25 cellular contexts compared by ENCODE assay signal in the genomic region with DNA sequence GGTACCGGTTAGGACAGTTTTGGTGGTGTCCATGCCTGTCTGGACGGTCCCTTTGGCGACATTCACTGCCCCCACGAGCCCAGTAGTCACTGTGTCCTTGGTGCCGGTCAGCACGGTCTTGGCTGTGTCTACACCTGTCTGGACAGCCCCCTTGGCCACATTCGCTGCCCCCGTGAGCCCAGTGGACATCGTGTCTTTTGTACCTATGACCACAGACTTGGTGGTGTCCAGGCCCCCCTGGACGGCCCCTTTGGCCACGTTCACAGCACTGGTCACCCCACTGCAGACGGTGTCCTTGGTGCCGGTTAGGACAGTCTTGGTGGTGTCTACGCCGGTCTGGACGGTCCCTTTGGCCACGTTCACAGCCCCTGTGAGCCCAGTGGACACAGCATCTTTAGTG. TPM values are rescaled to one million over a fixed set of nuclear protein-coding genes. Genes with fewer than 3 reads are reported as not detected.
DNase-seq lines count a peak whose midpoint lies in the region; ATAC-seq, FAIRE-seq and TF ChIP-seq lines count a peak whose summit lies in the region.
"Had no signal": no experiment of that assay in that cellular context is flagged by ENCODE, and none has a peak within 500 bp of the region (broad histone marks: within the 10 kb centered on the region; RNA-seq: fewer than 3 reads in every experiment).

No MANE protein-coding gene starts in this region.

- no peak for TF ChIP-seq RAD21 in H1 (IDR thresholded peaks at IDR 0.05 in 1 of 2, conservative IDR thresholded peaks at IDR 0.05 in 1 of 2; ENCODE audit: low read depth in 2 of 2, low read length in 2 of 2)

- TF ChIP-seq CTCF in left ventricle myocardium inferior (IDR thresholded peaks at IDR 0.05; ENCODE audit: borderline replicate concordance) (no peak), H1 (IDR thresholded peaks at IDR 0.05; ENCODE audit: control extremely low read depth in 1 of 3, insufficient read depth in 1 of 3, low read depth in 1 of 3, low read length in 3 of 3) (no peak), gastrocnemius medialis (IDR thresholded peaks at IDR 0.05 in 4 of 5, conservative IDR thresholded peaks at IDR 0.05 in 1 of 5) (no peak), upper lobe of right lung (IDR thresholded peaks at IDR 0.05) (no peak)

- no peak overlapping the region for H2BK15ac ChIP-seq in H1 (ENCODE audit: low read length)

- no peak for TF ChIP-seq EP300 in H1 (IDR thresholded peaks at IDR 0.05; ENCODE audit: borderline replicate concordance in 1 of 2, low read depth in 2 of 2, low read length in 2 of 2)

- no peak overlapping the region for H3K14ac ChIP-seq in H1 (ENCODE audit: insufficient read length)

- H3K79me1 ChIP-seq in H1 (ENCODE audit: low read depth, low read length): peaks cover 2% of the 10 kb centered on the region; the same call in 1 of the 2 replicates

- H3K9me3 ChIP-seq in left ventricle myocardium inferior (replicated peaks) (no peaks in the 10 kb centered on the region), H1 (ENCODE audit: insufficient read depth in 2 of 2, low read depth in 1 of 2, low read length in 1 of 2) (no peaks in the 10 kb centered on the region), gastrocnemius medialis (no peaks in the 10 kb centered on the region), upper lobe of right lung (no peaks in the 10 kb centered on the region)
- H3K9me3 ChIP-seq: A549; BE2C; BLaER1 treated with 17β-estradiol and CSF1 and Interleukin-3, amounts not matched to agents 10 nM and 100 nM had no signal

- no peak overlapping the region for H3K56ac ChIP-seq in H1 (replicated peaks; ENCODE audit: insufficient read length, low read depth, low read length)

- CTCF ChIA-PET in H1 (lab: Charles Lee; ENCODE audit: partially characterized antibody): no interaction called here

- DNase-seq in left cardiac atrium (no peak), left ventricle myocardium inferior (no peak), H1 (ENCODE audit: low read depth in 1 of 2, low spot score in 2 of 2) (no peak), gastrocnemius medialis (peak in 1 of 2 donors; percentile 66), upper lobe of right lung (no peak), KBM-7 (no peak), NCI-H526 treated with DMSO at 0.1 percent for 48 hours (lab: John Stamatoyannopoulos, UW) (no peak)
- DNase-seq: 8988T; ACHN; AML-193; BE2C; CD4-positive, alpha-beta T cell; CD8-positive, alpha-beta memory T cell; DMS 273 treated with DMSO at 0.1 percent for 48 hours; DMS79; EL; GDM1; HCEC 1CT had no signal

- intact Hi-C loops in left cardiac atrium (cut with DNase I): no loop called here
- intact Hi-C loops in left ventricle myocardium inferior (cut with micrococcal nuclease): no loop called here
- intact Hi-C loops in gastrocnemius medialis (cut with DNase I; ENCODE audit: low total_unique reads): loop anchor here (10.0 kb wide), 1 partner anchor 557 kb away; no protein-coding TSS in a partner anchor
- intact Hi-C loops in upper lobe of right lung (cut with DNase I): no loop called here

- TF ChIP-seq POLR2A in H1 (IDR thresholded peaks at IDR 0.05; ENCODE audit: control extremely low read depth in 1 of 2, low read depth in 2 of 2, low read length in 2 of 2): no peak
- no peak for TF ChIP-seq POLR2A in gastrocnemius medialis (IDR thresholded peaks at IDR 0.05)

- H3K4me3 ChIP-seq in left ventricle myocardium inferior (no peak overlapping the region), H1 (ENCODE audit: extremely low read depth in 1 of 4, insufficient read depth in 2 of 4, low read depth in 3 of 4, low read length in 4 of 4) (no peak overlapping the region), gastrocnemius medialis (no peak overlapping the region), upper lobe of right lung (no peak overlapping the region)
- H3K4me3 ChIP-seq: A549; BLaER1 treated with 17β-estradiol and CSF1 and Interleukin-3, amounts not matched to agents 10 nM and 100 nM; GM12878; GM23338 had no signal

- no peak overlapping the region for H2BK120ac ChIP-seq in H1 (replicated peaks; ENCODE audit: low read depth, low read length)

- H4K91ac ChIP-seq in H1 (replicated peaks; ENCODE audit: insufficient read length, low read length): no peak overlapping the region

- H4K20me1 ChIP-seq in H1 (replicated peaks in 1 of 2; ENCODE audit: control insufficient read depth in 1 of 2, insufficient read depth in 2 of 2, low read length in 2 of 2): peaks cover 7 to 8% of the 10 kb centered on the region in 2 experiments
- H4K20me1 ChIP-seq: BLaER1 treated with 17β-estradiol and CSF1 and Interleukin-3, amounts not matched to agents 10 nM and 100 nM had no signal

- 87% methylated on average over 17 of the region's 17 CpGs; no CpG with 5 or more reads in 1 of the 2 experiments for WGBS in H1 (ENCODE audit: extremely low coverage in 1 of 2, insufficient coverage in 1 of 2, insufficient read length in 1 of 2, insufficient replicate concordance in 2 of 2, low coverage in 1 of 2, low lambda C conversion rate in 2 of 2, missing lambda C conversion rate in 1 of 2), 2 experiments

- no peaks in the 10 kb centered on the region for H3K23me2 ChIP-seq in H1 (ENCODE audit: low read depth, low read length)

- H2BK20ac ChIP-seq in H1 (ENCODE audit: low read length): no peak overlapping the region

- H4K5ac ChIP-seq in H1 (ENCODE audit: insufficient read length, low read depth, low read length): no peak overlapping the region

- no peak overlapping the region for H2AK5ac ChIP-seq in H1 (ENCODE audit: low read depth, low read length)

- H3K27ac ChIP-seq in left ventricle myocardium inferior (replicated peaks) (no peak overlapping the region), H1 (ENCODE audit: low read depth, low read length) (no peak overlapping the region), gastrocnemius medialis (peak overlapping the region; percentile 63 to 99 (median 74)), upper lobe of right lung (no peak overlapping the region)
- H3K27ac ChIP-seq: A549; BLaER1 treated with 17β-estradiol and CSF1 and Interleukin-3, amounts not matched to agents 10 nM and 100 nM had no signal

- H2BK12ac ChIP-seq in H1 (ENCODE audit: low read depth, low read length): no peak overlapping the region

- H3K36me3 ChIP-seq in left ventricle myocardium inferior (peaks cover 33% of the 10 kb centered on the region), H1 (ENCODE audit: control insufficient read depth in 2 of 4, insufficient read depth in 4 of 4, low read length in 3 of 4) (no peaks in the 10 kb centered on the region), gastrocnemius medialis (peaks cover 0 to 35% of the 10 kb centered on the region in 2 donors), upper lobe of right lung (no peaks in the 10 kb centered on the region)
- H3K36me3 ChIP-seq: BE2C had no signal

- no peak overlapping the region for H3K9ac ChIP-seq in H1 (replicated peaks in 1 of 4; ENCODE audit: extremely low read depth in 1 of 4, low read depth in 3 of 4, low read length in 3 of 4)
- H3K9ac ChIP-seq: BLaER1 treated with 17β-estradiol and CSF1 and Interleukin-3, amounts not matched to agents 10 nM and 100 nM had no signal

- POLR2A ChIA-PET in H1 (lab: Charles Lee; ENCODE audit: partially characterized antibody): no interaction called here

- peak; percentile 3 to 5 for ATAC-seq in left cardiac atrium
- peak in 1 of 2 donors; percentile 11 for ATAC-seq in gastrocnemius medialis
- ATAC-seq in upper lobe of right lung: no peak
- ATAC-seq: GM12878, GM23338 had no signal

- H3K4me1 ChIP-seq in left ventricle myocardium inferior (peaks cover 80% of the 10 kb centered on the region), H1 (replicated peaks in 1 of 4; ENCODE audit: control insufficient read depth in 3 of 4, insufficient read depth in 4 of 4, low read length in 3 of 4) (peaks cover 0 to 3% (median under 1%) of the 10 kb centered on the region in 4 experiments; a peak in 1 of 7 replicates), gastrocnemius medialis (peaks cover 58 to 74% of the 10 kb centered on the region in 2 donors), upper lobe of right lung (no peaks in the 10 kb centered on the region)
- H3K4me1 ChIP-seq: BE2C had no signal

- H3K27me3 ChIP-seq in left ventricle myocardium inferior (ENCODE audit: low read depth) (peaks cover 10% of the 10 kb centered on the region), H1 (replicated peaks in 1 of 4; ENCODE audit: control insufficient read depth in 3 of 4, extremely low read depth in 1 of 4, insufficient read depth in 3 of 4, low read length in 3 of 4) (peaks cover 4 to 51% (median 37%) of the 10 kb centered on the region in 4 experiments), gastrocnemius medialis (no peaks in the 10 kb centered on the region), upper lobe of right lung (no peaks in the 10 kb centered on the region)
- H3K27me3 ChIP-seq: BE2C; BLaER1 treated with 17β-estradiol and CSF1 and Interleukin-3, amounts not matched to agents 10 nM and 100 nM had no signal

- no peak for FAIRE-seq in H1 (lab: Jason Lieb, UNC)
- FAIRE-seq: A549, D721Med, GM12878, GM19239, H54 had no signal

- no peaks in the 10 kb centered on the region for H3K79me2 ChIP-seq in H1 (ENCODE audit: control insufficient read depth in 1 of 2, insufficient read depth in 2 of 2, low read length in 2 of 2)

- in situ Hi-C loops in gastrocnemius medialis (cut with MboI; ENCODE audit: low sequenced_read_pairs in 4 of 4) (no loop called here), KBM-7 (cut with MboI; ENCODE audit: low pct_unique_long_range_greater_than_20kb, low sequenced_read_pairs) (no loop called here)

- H3K18ac ChIP-seq in H1 (ENCODE audit: extremely low read depth, low read length): no peak overlapping the region

- no peak overlapping the region for H4K8ac ChIP-seq in H1 (ENCODE audit: extremely low read depth, insufficient read depth, low read length)

- H2BK5ac ChIP-seq in H1 (ENCODE audit: low read depth, low read length): 0 out of 2 replicates have a peak overlapping the region, but pooled peaks have one; percentile 54

- H3K4me2 ChIP-seq in H1 (ENCODE audit: insufficient read depth in 1 of 2, low read depth in 2 of 2, low read length in 2 of 2): no peak overlapping the region
- H3K4me2 ChIP-seq: A549; BLaER1 treated with 17β-estradiol and CSF1 and Interleukin-3, amounts not matched to agents 10 nM and 100 nM; GM23338 had no signal

- H3K23ac ChIP-seq in H1 (ENCODE audit: insufficient read length): no peak overlapping the region

- no peak overlapping the region for H3K4ac ChIP-seq in H1 (replicated peaks; ENCODE audit: insufficient read length, low read depth, low read length)

- H2AFZ ChIP-seq in H1 (ENCODE audit: low read length): no peak overlapping the region
- H2AFZ ChIP-seq: GM23338 had no signal

RNA-seq across cellular contexts. Expression of gene PLIN4, which starts 6.2 kb away (rescaled TPM):
- total RNA-seq in left cardiac atrium: 100 to 1,000 TPM; 331 to 357 TPM
- 162 TPM for total RNA-seq in left ventricle myocardium inferior
- 0.45 and 0.54 TPM in 2 replicates for total RNA-seq in H1 (2021; fragmentation: NEBNext Ultra II Directional; extraction: Animal tissue kit (Norgen Biotek cat#: 25700))
- 0.35 and 0.67 TPM in 2 replicates for polyA plus RNA-seq in H1 (2011; rRNA removed)
- polyA plus RNA-seq in H1 (2011; cell fraction: cytosol; rRNA removed): 0.69 TPM
- 2.5 TPM for polyA plus RNA-seq in H1 (2011; cell fraction: nucleus; rRNA removed)
- 0.47 to 1.3 TPM (median 0.98 TPM) in 4 replicates for polyA plus RNA-seq in H1 (2012, experiment 1 of 2)
- polyA plus RNA-seq in H1 (2012, experiment 2 of 2): 0.45 TPM
- polyA plus RNA-seq in H1 (2013, experiment 1 of 2): 0.20 TPM
- polyA plus RNA-seq in H1 (2013, experiment 2 of 2): 0.17 TPM
- 0.39 and 0.76 TPM in 2 replicates for polyA minus RNA-seq in H1 (2011; rRNA and poly(A)+ RNA removed)
- polyA minus RNA-seq in H1 (2011; cell fraction: cytosol; rRNA and poly(A)+ RNA removed): not detected
- 0.50 TPM for polyA minus RNA-seq in H1 (2011; cell fraction: nucleus; rRNA and poly(A)+ RNA removed)
- 100 to 1,000 TPM in 3 of 4 donors, 10 to 100 TPM in 1; 79.6 to 282 (median 152) TPM for total RNA-seq in gastrocnemius medialis
- total RNA-seq in upper lobe of right lung: 4.1 TPM
- total RNA-seq: CD4-positive, alpha-beta T cell had no signal

RNA-seq across cellular contexts. Expression of gene PLIN5, which starts 23.0 kb away (rescaled TPM):
- total RNA-seq in left cardiac atrium (10 to 100 TPM; 32.7 to 47.8 TPM), left ventricle myocardium inferior (73.5 TPM), gastrocnemius medialis (100 to 1,000 TPM in 1 of 4 donors, 10 to 100 TPM in 3; 23.5 to 127 (median 52.9) TPM), upper lobe of right lung (17.2 TPM)
- 1.8 and 2.0 TPM in 2 replicates for total RNA-seq in H1 (2021; fragmentation: NEBNext Ultra II Directional; extraction: Animal tissue kit (Norgen Biotek cat#: 25700))
- 2.5 and 2.6 TPM in 2 replicates for polyA plus RNA-seq in H1 (2011; rRNA removed)
- polyA plus RNA-seq in H1 (2011; cell fraction: cytosol; rRNA removed): 4.0 TPM
- 7.7 TPM for polyA plus RNA-seq in H1 (2011; cell fraction: nucleus; rRNA removed)
- 1.7 to 2.6 TPM (median 1.7 TPM) in 4 replicates for polyA plus RNA-seq in H1 (2012, experiment 1 of 2)
- 1.2 TPM for polyA plus RNA-seq in H1 (2012, experiment 2 of 2)
- polyA plus RNA-seq in H1 (2013, experiment 1 of 2): 1.1 TPM
- 0.96 TPM for polyA plus RNA-seq in H1 (2013, experiment 2 of 2)
- 1.9 and 3.2 TPM in 2 replicates for polyA minus RNA-seq in H1 (2011; rRNA and poly(A)+ RNA removed)
- polyA minus RNA-seq in H1 (2011; cell fraction: cytosol; rRNA and poly(A)+ RNA removed): 3.2 TPM
- polyA minus RNA-seq in H1 (2011; cell fraction: nucleus; rRNA and poly(A)+ RNA removed): 6.3 TPM
- total RNA-seq: CD8-positive, alpha-beta memory T cell had no signal

RNA-seq across cellular contexts. Expression of gene LRG1, which starts 27.8 kb away (rescaled TPM):
- total RNA-seq in left cardiac atrium: 1 to 10 TPM in 1 of 2 donors, under 1 TPM in 1; 0.88 to 1.1 TPM
- total RNA-seq in left ventricle myocardium inferior: 0.41 TPM
- 0.36 and 0.48 TPM in 2 replicates for total RNA-seq in H1 (2021; fragmentation: NEBNext Ultra II Directional; extraction: Animal tissue kit (Norgen Biotek cat#: 25700))
- 0.64 and 0.79 TPM in 2 replicates for polyA plus RNA-seq in H1 (2011; rRNA removed)
- polyA plus RNA-seq in H1 (2011; cell fraction: cytosol; rRNA removed): 0.48 TPM
- polyA plus RNA-seq in H1 (2011; cell fraction: nucleus; rRNA removed): 0.34 TPM
- polyA plus RNA-seq in H1 (2012, experiment 1 of 2): 0.28 to 1.1 TPM (median 0.51 TPM) in 4 replicates
- 0.50 TPM for polyA plus RNA-seq in H1 (2012, experiment 2 of 2)
- polyA plus RNA-seq in H1 (2013, experiment 1 of 2): 1.3 TPM
- 1.2 TPM for polyA plus RNA-seq in H1 (2013, experiment 2 of 2)
- polyA minus RNA-seq in H1 (2011; rRNA and poly(A)+ RNA removed): 0.13 and 0.22 TPM in 2 replicates
- not detected for polyA minus RNA-seq in H1 (2011; cell fraction: cytosol; rRNA and poly(A)+ RNA removed)
- 0.20 TPM for polyA minus RNA-seq in H1 (2011; cell fraction: nucleus; rRNA and poly(A)+ RNA removed)
- total RNA-seq in gastrocnemius medialis: 1 to 10 TPM in 1 of 4 donors, under 1 TPM in 2, not detected in 1; 0.15 to 2.7 (median 0.98) TPM
- 15.9 TPM for total RNA-seq in upper lobe of right lung
- total RNA-seq: CD4-positive, alpha-beta T cell; CD8-positive, alpha-beta memory T cell had no signal

RNA-seq across cellular contexts. Expression of gene HDGFL2, which starts 40.0 kb away (rescaled TPM):
- total RNA-seq in left cardiac atrium: 10 to 100 TPM; 20.9 to 25.9 TPM
- 22.8 TPM for total RNA-seq in left ventricle myocardium inferior
- 102 and 106 TPM in 2 replicates for total RNA-seq in H1 (2021; fragmentation: NEBNext Ultra II Directional; extraction: Animal tissue kit (Norgen Biotek cat#: 25700))
- 31.1 and 46.8 TPM in 2 replicates for polyA plus RNA-seq in H1 (2011; rRNA removed)
- 60.2 TPM for polyA plus RNA-seq in H1 (2011; cell fraction: cytosol; rRNA removed)
- polyA plus RNA-seq in H1 (2011; cell fraction: nucleus; rRNA removed): 76.7 TPM
- 80.0 to 94.0 TPM (median 88.5 TPM) in 4 replicates for polyA plus RNA-seq in H1 (2012, experiment 1 of 2)
- 61.0 TPM for polyA plus RNA-seq in H1 (2012, experiment 2 of 2)
- polyA plus RNA-seq in H1 (2013, experiment 1 of 2): 61.1 TPM
- 57.8 TPM for polyA plus RNA-seq in H1 (2013, experiment 2 of 2)
- 15.9 and 22.3 TPM in 2 replicates for polyA minus RNA-seq in H1 (2011; rRNA and poly(A)+ RNA removed)
- 37.7 TPM for polyA minus RNA-seq in H1 (2011; cell fraction: cytosol; rRNA and poly(A)+ RNA removed)
- polyA minus RNA-seq in H1 (2011; cell fraction: nucleus; rRNA and poly(A)+ RNA removed): 33.9 TPM
- 10 to 100 TPM; 46.5 to 83.2 (median 56.1) TPM for total RNA-seq in gastrocnemius medialis
- total RNA-seq in upper lobe of right lung: 30.6 TPM

RNA-seq across cellular contexts. Expression of gene SEMA6B, which starts 47.4 kb away (rescaled TPM):
- total RNA-seq in left cardiac atrium: 10 to 100 TPM; 15.0 to 24.8 TPM
- 7.2 TPM for total RNA-seq in left ventricle myocardium inferior
- total RNA-seq in H1 (2021; fragmentation: NEBNext Ultra II Directional; extraction: Animal tissue kit (Norgen Biotek cat#: 25700)): 54.4 and 56.7 TPM in 2 replicates
- 31.3 and 54.9 TPM in 2 replicates for polyA plus RNA-seq in H1 (2011; rRNA removed)
- polyA plus RNA-seq in H1 (2011; cell fraction: cytosol; rRNA removed): 41.1 TPM
- polyA plus RNA-seq in H1 (2011; cell fraction: nucleus; rRNA removed): 64.3 TPM
- 24.6 to 51.9 TPM (median 43.4 TPM) in 4 replicates for polyA plus RNA-seq in H1 (2012, experiment 1 of 2)
- polyA plus RNA-seq in H1 (2012, experiment 2 of 2): 38.5 TPM
- polyA plus RNA-seq in H1 (2013, experiment 1 of 2): 38.5 TPM
- 37.7 TPM for polyA plus RNA-seq in H1 (2013, experiment 2 of 2)
- 36.8 and 59.4 TPM in 2 replicates for polyA minus RNA-seq in H1 (2011; rRNA and poly(A)+ RNA removed)
- 49.0 TPM for polyA minus RNA-seq in H1 (2011; cell fraction: cytosol; rRNA and poly(A)+ RNA removed)
- 26.7 TPM for polyA minus RNA-seq in H1 (2011; cell fraction: nucleus; rRNA and poly(A)+ RNA removed)
- 1 to 10 TPM; 1.4 to 3.3 (median 2.6) TPM for total RNA-seq in gastrocnemius medialis
- 20.3 TPM for total RNA-seq in upper lobe of right lung
- polyA plus RNA-seq: CD8-positive, alpha-beta memory T cell; GM12878 had no signal

Comparison
In these comparisons a context has a peak if more than half of its experiments do, and no peak if none do; other contexts are left out.
1. H3K27ac ChIP-seq: peak in gastrocnemius medialis (4 of 4); none in left ventricle myocardium inferior (single experiment), H1 (single experiment) and upper lobe of right lung (single experiment).
2. RNA of gene PLIN4, which starts 6.2 kb away (total RNA-seq): 331 to 357 TPM in left cardiac atrium, 79.6 to 282 TPM in gastrocnemius medialis and 162 TPM in left ventricle myocardium inferior (single experiment); 4.1 TPM in upper lobe of right lung (single experiment) and 0.45 to 0.54 TPM in H1; every median in the first group is over 10 times any median in the second.